In genomic region chr10:3091346-3091787, GRCh38 we compare ENCODE assay signal across 9 cellular contexts. TPM values are rescaled to one million over a fixed set of nuclear protein-coding genes. Genes with fewer than 3 reads are reported as not detected.
A peak's percentile ranks its signal among the peaks of the same experiment; 100 is the strongest.
DNase-seq lines count a peak whose midpoint lies in the region; ATAC-seq and TF ChIP-seq lines count a peak whose summit lies in the region.
"Had no signal": no experiment of that assay in that cellular context is flagged by ENCODE, and none has a peak within 500 bp of the region (broad histone marks: within the 10 kb centered on the region; RNA-seq: fewer than 3 reads in every experiment).

No MANE protein-coding gene starts in this region.

- DNase-seq in Daoy (ENCODE audit: low read depth) (peak; percentile 57), PC-3 (peak; percentile 82), choroid plexus epithelial cell (ENCODE audit: low read depth) (peak; percentile 98), osteoblast (ENCODE audit: insufficient read length, low spot score, missing footprints) (peak; percentile 86), germinal center (ENCODE audit: low spot score) (no peak), NCI-H1436 treated with DMSO at 0.1 percent for 48 hours (lab: John Stamatoyannopoulos, UW) (no peak)

- CTCF ChIA-PET in PC-3 (lab: Charles Lee), result interaction anchor here (0.6 to 1.6 kb wide), 2 partner anchors 10 to 1972 kb away, joined by 3 to 5 read pairs; no protein-coding TSS in a partner anchor

- no peak for TF ChIP-seq CTCF in PC-3 (conservative IDR thresholded peaks at IDR 0.05; ENCODE audit: low read depth, low read length)
- TF ChIP-seq CTCF in choroid plexus epithelial cell (conservative IDR thresholded peaks at IDR 0.05; ENCODE audit: low read depth, low read length), result no peak
- TF ChIP-seq CTCF in osteoblast (IDR thresholded peaks at IDR 0.05; ENCODE audit: extremely low read depth, low read depth, low read length), result no peak

- peak overlapping the region; percentile 72 for H3K9ac ChIP-seq in PC-3 (ENCODE audit: low read length)

- intact Hi-C loops in PC-3 (cut with micrococcal nuclease), result no loop called here

- H3K79me2 ChIP-seq in PC-3 (ENCODE audit: low read length) (peaks cover 61% of the 10 kb centered on the region), osteoblast (ENCODE audit: insufficient read depth, low read length) (peaks cover 64% of the 10 kb centered on the region)

- peak overlapping the region; percentile 88 for H3K4me2 ChIP-seq in PC-3 (ENCODE audit: low read length)
- H3K4me2 ChIP-seq in osteoblast (ENCODE audit: insufficient read depth, low read length), result peak overlapping the region; percentile 83

- H3K4me3 ChIP-seq in PC-3 (ENCODE audit: low read length) (peak overlapping the region; percentile 58), choroid plexus epithelial cell (ENCODE audit: low read depth, low read length) (no peak overlapping the region), osteoblast (ENCODE audit: insufficient read depth, low read length) (peak overlapping the region; percentile 48)

- no peaks in the 10 kb centered on the region for H3K9me3 ChIP-seq in PC-3 (ENCODE audit: low read length)
- H3K9me3 ChIP-seq in osteoblast (ENCODE audit: low read depth, low read length), result no peaks in the 10 kb centered on the region

- no peaks in the 10 kb centered on the region for H3K36me3 ChIP-seq in PC-3 (ENCODE audit: low read depth, low read length)
- H3K36me3 ChIP-seq in osteoblast (ENCODE audit: insufficient read depth, low read length), result peaks cover under 1% of the 10 kb centered on the region

- H3K9me2 ChIP-seq in PC-3 (replicated peaks; ENCODE audit: low read length), result no peaks in the 10 kb centered on the region

- no TSS peak for BruUV-seq in PC-3 (replicated peaks; lab: Mats Ljungman, UMichigan)

- peak; percentile 35 for ATAC-seq in PC-3
- no peak for ATAC-seq in GM19035 (IDR thresholded peaks at IDR 0.05; ENCODE audit: unreplicated experiment)
- no peak for ATAC-seq in HG02884 (IDR thresholded peaks at IDR 0.05; ENCODE audit: unreplicated experiment)
- ATAC-seq: stimulated activated memory B cell treated with anti-CD40 and anti-IgM and Interleukin-4, amounts not matched to agents 10 μg/mL and 1 μg/mL and 100 μg/mL, for 72 hours had no signal

- peaks cover 47% of the 10 kb centered on the region for H3K4me1 ChIP-seq in PC-3 (ENCODE audit: insufficient read depth, low read length)
- peaks cover 47% of the 10 kb centered on the region for H3K4me1 ChIP-seq in osteoblast (ENCODE audit: insufficient read depth, low read length)

- H3K27ac ChIP-seq in PC-3 (ENCODE audit: low read length) (peak overlapping the region; percentile 99), osteoblast (ENCODE audit: low read depth, low read length) (peak overlapping the region; percentile 92)

- peaks cover 4% of the 10 kb centered on the region for H3F3A ChIP-seq in PC-3 (ENCODE audit: low read length, unreplicated experiment)

- POLR2A ChIA-PET in PC-3 (lab: Charles Lee; ENCODE audit: unreplicated experiment), result no interaction called here

- H4K20me1 ChIP-seq in PC-3 (ENCODE audit: low read length), result no peaks in the 10 kb centered on the region
- H4K20me1 ChIP-seq in osteoblast (ENCODE audit: insufficient read depth, low read length), result no peaks in the 10 kb centered on the region

- H2AFZ ChIP-seq in PC-3 (ENCODE audit: low read length) (0 out of 2 replicates have a peak overlapping the region, but pooled peaks have one; percentile 9), osteoblast (ENCODE audit: low read length) (peak overlapping the region; percentile 65)

- H3K27me3 ChIP-seq in PC-3 (ENCODE audit: low read length), result no peaks in the 10 kb centered on the region
- H3K27me3 ChIP-seq in osteoblast (ENCODE audit: insufficient read depth, low read length), result no peaks in the 10 kb centered on the region

RNA-seq across cellular contexts. Expression of gene PFKP, which starts 24.0 kb away (rescaled TPM):
- 176 and 183 TPM in 2 replicates for total RNA-seq in Daoy (2014; rRNA removed; shearing (Covaris generic))
- total RNA-seq in PC-3 (2014; rRNA removed) (140 and 172 TPM in 2 replicates), osteoblast (71.6 and 80.0 TPM in 2 replicates)

Comparison
In these comparisons a context has a peak if more than half of its experiments do, and no peak if none do; other contexts are left out.
1. DNase-seq: peak in Daoy (single experiment), PC-3 (single experiment), choroid plexus epithelial cell (single experiment) and osteoblast (single experiment); none in germinal center (single experiment) and NCI-H1436 treated with DMSO at 0.1 percent for 48 hours (single experiment).